19 cellular contexts compared by ENCODE assay signal in genomic region chr4:158200214-158200613, GRCh38. TPM values are rescaled to one million over a fixed set of nuclear protein-coding genes. Genes with fewer than 3 reads are reported as not detected.
DNase-seq lines count a peak whose midpoint lies in the region; ATAC-seq and TF ChIP-seq lines count a peak whose summit lies in the region.
"Had no signal": no experiment of that assay in that cellular context is flagged by ENCODE, and none has a peak within 500 bp of the region (broad histone marks: within the 10 kb centered on the region; RNA-seq: fewer than 3 reads in every experiment).

No MANE protein-coding gene starts in this region.

- peak; percentile 32 for ATAC-seq in stimulated activated memory B cell treated with anti-CD40 and anti-IgM and Interleukin-4, amounts not matched to agents 10 μg/mL and 1 μg/mL and 100 μg/mL, for 72 hours
- no peak for ATAC-seq in activated CD4-positive, CD25-positive, alpha-beta regulatory T cell treated with anti-CD3 and anti-CD28 coated beads, Interleukin-2, amount 50 U/mL, for 24 hours
- ATAC-seq: CD8-positive, alpha-beta T cell had no signal

- no peak overlapping the region for H3K14ac ChIP-seq in mesenchymal stem cell (ENCODE audit: low read length in 2 of 2)

- no peak overlapping the region for H3K4me3 Mint-ChIP-seq in stimulated activated memory B cell treated with anti-CD40 and anti-IgM and Interleukin-4, amounts not matched to agents 10 μg/mL and 1 μg/mL and 100 μg/mL, for 72 hours
- H3K4me3 Mint-ChIP-seq: B cell; CD4-positive, alpha-beta T cell; CD8-positive, alpha-beta T cell had no signal

- H2BK120ac ChIP-seq in mesenchymal stem cell (ENCODE audit: low read depth, low read length), result no peak overlapping the region

- H4K8ac ChIP-seq in mesenchymal stem cell (ENCODE audit: low read length), result no peak overlapping the region

- no peak overlapping the region for H3K4me3 ChIP-seq in mesenchymal stem cell (ENCODE audit: insufficient read depth in 1 of 2, low read depth in 1 of 2, low read length in 2 of 2)
- H3K4me3 ChIP-seq in ascending aorta, result no peak overlapping the region
- H3K4me3 ChIP-seq: BLaER1 treated with 17β-estradiol and CSF1 and Interleukin-3, amounts not matched to agents 10 nM and 100 nM had no signal

- no peak overlapping the region for H4K91ac ChIP-seq in mesenchymal stem cell (ENCODE audit: low read length)

- peaks cover 1% of the 10 kb centered on the region for H3K4me1 ChIP-seq in mesenchymal stem cell (ENCODE audit: control insufficient read depth, insufficient read depth, low read depth, low read length)
- H3K4me1 ChIP-seq in ascending aorta, result peaks cover 0 to 2% of the 10 kb centered on the region in 2 donors
- H3K4me1 ChIP-seq: Caco-2 had no signal

- H3K27me3 ChIP-seq in mesenchymal stem cell (ENCODE audit: control insufficient read depth in 1 of 2, insufficient read depth in 1 of 2, low read length in 2 of 2) (no peaks in the 10 kb centered on the region), ascending aorta (no peaks in the 10 kb centered on the region)
- H3K27me3 ChIP-seq: BLaER1 treated with 17β-estradiol and CSF1 and Interleukin-3, amounts not matched to agents 10 nM and 100 nM had no signal

- no peak overlapping the region for H2AK5ac ChIP-seq in mesenchymal stem cell (ENCODE audit: low read length, severe bottlenecking)

- H3K27ac Mint-ChIP-seq in stimulated activated memory B cell treated with anti-CD40 and anti-IgM and Interleukin-4, amounts not matched to agents 10 μg/mL and 1 μg/mL and 100 μg/mL, for 72 hours, result no peak overlapping the region
- H3K27ac Mint-ChIP-seq: B cell; CD4-positive, alpha-beta T cell; CD8-positive, alpha-beta T cell had no signal

- no peak for TF ChIP-seq CTCF in ascending aorta (IDR thresholded peaks at IDR 0.05)

- H3K36me3 Mint-ChIP-seq in stimulated activated memory B cell treated with anti-CD40 and anti-IgM and Interleukin-4, amounts not matched to agents 10 μg/mL and 1 μg/mL and 100 μg/mL, for 72 hours, result no peaks in the 10 kb centered on the region
- H3K36me3 Mint-ChIP-seq: CD8-positive, alpha-beta T cell had no signal

- H3K9ac ChIP-seq in mesenchymal stem cell (ENCODE audit: low read length), result no peak overlapping the region
- H3K9ac ChIP-seq: BLaER1 treated with 17β-estradiol and CSF1 and Interleukin-3, amounts not matched to agents 10 nM and 100 nM had no signal

- H2BK12ac ChIP-seq in mesenchymal stem cell (ENCODE audit: low read length in 2 of 2), result no peak overlapping the region

- H3K36me3 ChIP-seq in mesenchymal stem cell (ENCODE audit: control insufficient read depth in 1 of 2, insufficient read depth in 2 of 2, low read depth in 1 of 2, low read length in 2 of 2) (no peaks in the 10 kb centered on the region), ascending aorta (peaks cover 0 to 12% of the 10 kb centered on the region in 2 donors)

- H2BK15ac ChIP-seq in mesenchymal stem cell (ENCODE audit: low read depth, poor library complexity, severe bottlenecking), result no peak overlapping the region

- no peaks in the 10 kb centered on the region for H3K9me3 Mint-ChIP-seq in stimulated activated memory B cell treated with anti-CD40 and anti-IgM and Interleukin-4, amounts not matched to agents 10 μg/mL and 1 μg/mL and 100 μg/mL, for 72 hours
- H3K9me3 Mint-ChIP-seq: CD4-positive, alpha-beta T cell; CD8-positive, alpha-beta T cell had no signal

- no peak overlapping the region for H2BK5ac ChIP-seq in mesenchymal stem cell (ENCODE audit: low read depth, low read length, poor library complexity, severe bottlenecking)

- WGBS in mesenchymal stem cell, result 98% methylated on average over 3 of the region's 3 CpGs

- no peak overlapping the region for H2AFZ ChIP-seq in mesenchymal stem cell (ENCODE audit: low read depth, low read length)

- H3K23ac ChIP-seq in mesenchymal stem cell (ENCODE audit: low read length in 2 of 2), result no peak overlapping the region

- peak overlapping the region in 1 of 2 experiments; percentile 29 for H3K18ac ChIP-seq in mesenchymal stem cell (ENCODE audit: low read depth in 1 of 2, low read length in 2 of 2)

- H3K79me1 ChIP-seq in mesenchymal stem cell (replicated peaks; ENCODE audit: low read length, poor library complexity, severe bottlenecking), result no peaks in the 10 kb centered on the region

- no peaks in the 10 kb centered on the region for H3K9me3 ChIP-seq in mesenchymal stem cell (ENCODE audit: control insufficient read depth, low read length)
- no peaks in the 10 kb centered on the region for H3K9me3 ChIP-seq in ascending aorta
- H3K9me3 ChIP-seq: BLaER1 treated with 17β-estradiol and CSF1 and Interleukin-3, amounts not matched to agents 10 nM and 100 nM; Caco-2 had no signal

- intact Hi-C loops in ascending aorta (cut with DNase I), result no loop called here

- peak overlapping the region; percentile 6 for H3K27ac ChIP-seq in cingulate gyrus (ENCODE audit: low read depth, low read length)
- no peak overlapping the region for H3K27ac ChIP-seq in mesenchymal stem cell (ENCODE audit: low read length, poor library complexity, severe bottlenecking)
- H3K27ac ChIP-seq in ascending aorta, result no peak overlapping the region
- H3K27ac ChIP-seq: BLaER1 treated with 17β-estradiol and CSF1 and Interleukin-3, amounts not matched to agents 10 nM and 100 nM; C4-2B had no signal

- DNase-seq in mesenchymal stem cell (peak; percentile 6), ascending aorta (ENCODE audit: low spot score in 2 of 2) (no peak), glomerular visceral epithelial cell (ENCODE audit: extremely low spot score) (no peak), HK-2 (ENCODE audit: unreplicated experiment) (no peak)
- DNase-seq: 8988T; ACHN; AML-193; Caco-2; Calu3; CD4-positive, alpha-beta T cell; CD8-positive, alpha-beta T cell; DMS79 treated with DMSO at 0.1 percent for 48 hours; GF-D8 had no signal

- no peak overlapping the region for H3K4me2 ChIP-seq in mesenchymal stem cell (ENCODE audit: low read length, poor library complexity, severe bottlenecking)
- H3K4me2 ChIP-seq: BLaER1 treated with 17β-estradiol and CSF1 and Interleukin-3, amounts not matched to agents 10 nM and 100 nM had no signal

- H3K27me3 Mint-ChIP-seq in stimulated activated memory B cell treated with anti-CD40 and anti-IgM and Interleukin-4, amounts not matched to agents 10 μg/mL and 1 μg/mL and 100 μg/mL, for 72 hours, result no peaks in the 10 kb centered on the region
- H3K27me3 Mint-ChIP-seq: CD4-positive, alpha-beta T cell had no signal

- no peaks in the 10 kb centered on the region for H3K4me1 Mint-ChIP-seq in stimulated activated memory B cell treated with anti-CD40 and anti-IgM and Interleukin-4, amounts not matched to agents 10 μg/mL and 1 μg/mL and 100 μg/mL, for 72 hours
- H3K4me1 Mint-ChIP-seq: B cell had no signal

- no peak overlapping the region for H3K4ac ChIP-seq in mesenchymal stem cell (ENCODE audit: low read depth in 1 of 2, low read length in 2 of 2)

RNA-seq across cellular contexts. Expression of gene TMEM144, which starts 10.1 kb away (rescaled TPM):
- 1.7 TPM for polyA plus RNA-seq in mesenchymal stem cell (2013, experiment 1 of 2)
- polyA plus RNA-seq in mesenchymal stem cell (2013, experiment 2 of 2), result 2.0 TPM
- 4.0 TPM for total RNA-seq in ascending aorta
- total RNA-seq: CD8-positive, alpha-beta T cell had no signal

RNA-seq across cellular contexts. Expression of gene GASK1B, which starts 27.4 kb away (rescaled TPM):
- polyA plus RNA-seq in mesenchymal stem cell (2013, experiment 1 of 2), result 34.3 TPM
- polyA plus RNA-seq in mesenchymal stem cell (2013, experiment 2 of 2), result 34.9 TPM
- 69.7 TPM for total RNA-seq in ascending aorta
- total RNA-seq: CD8-positive, alpha-beta T cell had no signal
